In genomic region chr11:33773399-33774355, GRCh38 we compare ENCODE assay signal across 1 cellular context.
A peak's percentile ranks its signal among the peaks of the same experiment; 100 is the strongest.
TF ChIP-seq lines count a peak whose summit lies in the region.

No MANE protein-coding gene starts in this region.

TF ChIP-seq in K562, 482 proteins besides CTCF, POLR2A, EP300 and RAD21 (continued from another document and continues in another):
- TF ChIP-seq FOSL1 (tag; conservative IDR thresholded peaks at IDR 0.05), result no peak
- no peak for TF ChIP-seq MEF2D (tag; conservative IDR thresholded peaks at IDR 0.05; ENCODE audit: low read depth)
- TF ChIP-seq E2F8 (IDR thresholded peaks at IDR 0.05; ENCODE audit: low read depth, partially characterized antibody), result no peak
- no peak for TF ChIP-seq ZKSCAN8 (CRISPR knock-in tag; IDR thresholded peaks at IDR 0.05)
- TF ChIP-seq PHB2 (IDR thresholded peaks at IDR 0.05; ENCODE audit: low read depth), result no peak
- no peak for TF ChIP-seq PHF8 (IDR thresholded peaks at IDR 0.05; ENCODE audit: borderline replicate concordance, low read length)
- TF ChIP-seq ZNF583 (CRISPR knock-in tag; IDR thresholded peaks at IDR 0.05), result no peak
- TF ChIP-seq MEIS2 (IDR thresholded peaks at IDR 0.05; ENCODE audit: partially characterized antibody), result peak; percentile 2
- no peak for TF ChIP-seq EP400 (IDR thresholded peaks at IDR 0.05)
- TF ChIP-seq ERF (CRISPR knock-in tag; IDR thresholded peaks at IDR 0.05), result no peak
- TF ChIP-seq ELF4 (CRISPR knock-in tag; IDR thresholded peaks at IDR 0.05), result no peak
- TF ChIP-seq TCF3 (CRISPR knock-in tag; IDR thresholded peaks at IDR 0.05), result no peak
- TF ChIP-seq MLX (CRISPR knock-in tag; conservative IDR thresholded peaks at IDR 0.05), result no peak
- TF ChIP-seq TBL1XR1 (IDR thresholded peaks at IDR 0.05; ENCODE audit: low read length in 2 of 2), result no peak
- TF ChIP-seq ZNF551 (CRISPR knock-in tag; IDR thresholded peaks at IDR 0.05), result no peak
- peak; percentile 41; the same call in 1 of the 2 replicates for TF ChIP-seq ETS1 (conservative IDR thresholded peaks at IDR 0.05; ENCODE audit: control insufficient read depth, low read depth, low read length)
- no peak for TF ChIP-seq ZNF766 (CRISPR knock-in tag; conservative IDR thresholded peaks at IDR 0.05)
- no peak for TF ChIP-seq ZKSCAN3 (CRISPR knock-in tag; IDR thresholded peaks at IDR 0.05)
- no peak for TF ChIP-seq PYGO2 (tag; IDR thresholded peaks at IDR 0.05)
- no peak for TF ChIP-seq MCM7 (IDR thresholded peaks at IDR 0.05)
- peak; percentile 44; the same call in 1 of the 2 replicates for TF ChIP-seq TFAP4 (CRISPR knock-in tag; IDR thresholded peaks at IDR 0.05; ENCODE audit: borderline replicate concordance)
- TF ChIP-seq SETDB1 (IDR thresholded peaks at IDR 0.05; ENCODE audit: low read length), result no peak
- no peak for TF ChIP-seq SFPQ (IDR thresholded peaks at IDR 0.05; ENCODE audit: low read depth, low read length)
- TF ChIP-seq CREB1 (IDR thresholded peaks at IDR 0.05), result no peak
- peak; percentile 49; the same call in 1 of the 2 replicates for TF ChIP-seq CREB1 (CRISPR knock-in tag; IDR thresholded peaks at IDR 0.05)
- peak; percentile 43 for TF ChIP-seq PHF20 (IDR thresholded peaks at IDR 0.05; ENCODE audit: partially characterized antibody)
- TF ChIP-seq ZFX (CRISPR knock-in tag; IDR thresholded peaks at IDR 0.05), result peak; percentile 82
- no peak for TF ChIP-seq E2F3 (CRISPR knock-in tag; IDR thresholded peaks at IDR 0.05)
- TF ChIP-seq TSHZ1 (CRISPR knock-in tag; IDR thresholded peaks at IDR 0.05), result no peak
- TF ChIP-seq EGR1 (conservative IDR thresholded peaks at IDR 0.05), result peak; percentile 54
- no peak for TF ChIP-seq ASH1L (IDR thresholded peaks at IDR 0.05; ENCODE audit: borderline replicate concordance, low read depth, partially characterized antibody)
- TF ChIP-seq SNIP1 (IDR thresholded peaks at IDR 0.05; ENCODE audit: low read depth), result no peak
- TF ChIP-seq XRCC3 (IDR thresholded peaks at IDR 0.05), result no peak
- no peak for TF ChIP-seq POLR3A (IDR thresholded peaks at IDR 0.05; ENCODE audit: borderline replicate concordance, extremely low read depth, insufficient read depth, insufficient read length)
- no peak for TF ChIP-seq JUN (IDR thresholded peaks at IDR 0.05; ENCODE audit: borderline replicate concordance, low read depth, low read length)
- TF ChIP-seq JUN (CRISPR knock-in tag; IDR thresholded peaks at IDR 0.05; ENCODE audit: borderline replicate concordance), result no peak
- no peak for TF ChIP-seq PBX2 (CRISPR knock-in tag; IDR thresholded peaks at IDR 0.05; ENCODE audit: low read depth)
- TF ChIP-seq PBX2 (tag; conservative IDR thresholded peaks at IDR 0.05; ENCODE audit: low read depth), result no peak
- TF ChIP-seq MAZ (CRISPR knock-in tag; conservative IDR thresholded peaks at IDR 0.05 in 1 of 2, IDR thresholded peaks at IDR 0.05 in 1 of 2), result 0 out of 4 replicates have a peak, but pooled peaks of 1 of the 2 experiments have one; percentile 6
- no peak for TF ChIP-seq KLF10 (CRISPR knock-in tag; IDR thresholded peaks at IDR 0.05)
- no peak for TF ChIP-seq ZNF830 (CRISPR knock-in tag; IDR thresholded peaks at IDR 0.05)
- TF ChIP-seq SREBF1 (IDR thresholded peaks at IDR 0.05; ENCODE audit: borderline replicate concordance, low read depth, low read length), result no peak
- TF ChIP-seq E4F1 (CRISPR knock-in tag; IDR thresholded peaks at IDR 0.05; ENCODE audit: borderline replicate concordance), result no peak
- TF ChIP-seq SAP30 (IDR thresholded peaks at IDR 0.05; ENCODE audit: borderline replicate concordance, insufficient read depth, low read depth, low read length, poor library complexity, severe bottlenecking), result peak; percentile 22
- no peak for TF ChIP-seq ID3 (CRISPR knock-in tag; IDR thresholded peaks at IDR 0.05)
- TF ChIP-seq ID3 (tag; IDR thresholded peaks at IDR 0.05), result no peak
- no peak for TF ChIP-seq FOXO4 (CRISPR knock-in tag; IDR thresholded peaks at IDR 0.05)
- no peak for TF ChIP-seq ZNF699 (CRISPR knock-in tag; IDR thresholded peaks at IDR 0.05; ENCODE audit: insufficient replicate concordance)
